ENCODE assay signal across 8 cellular contexts in genomic region chr6:46652603-46653438, GRCh38. TPM values are rescaled to one million over a fixed set of nuclear protein-coding genes. Genes with fewer than 3 reads are reported as not detected.
DNase-seq lines count a peak whose midpoint lies in the region; ATAC-seq and TF ChIP-seq lines count a peak whose summit lies in the region.

Gene CYP39A1 (minus strand): TSS chr6:46652818. CDS start chr6:46652582, 236 bp downstream.
A gene with protein sequence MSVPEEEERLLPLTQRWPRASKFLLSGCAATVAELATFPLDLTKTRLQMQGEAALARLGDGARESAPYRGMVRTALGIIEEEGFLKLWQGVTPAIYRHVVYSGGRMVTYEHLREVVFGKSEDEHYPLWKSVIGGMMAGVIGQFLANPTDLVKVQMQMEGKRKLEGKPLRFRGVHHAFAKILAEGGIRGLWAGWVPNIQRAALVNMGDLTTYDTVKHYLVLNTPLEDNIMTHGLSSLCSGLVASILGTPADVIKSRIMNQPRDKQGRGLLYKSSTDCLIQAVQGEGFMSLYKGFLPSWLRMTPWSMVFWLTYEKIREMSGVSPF (plus strand): TSS chr6:46652975. CDS start chr6:46653193, 218 bp downstream.

- no peaks in the 10 kb centered on the region for H3K4me1 ChIP-seq in fibroblast of lung (ENCODE audit: control insufficient read depth, extremely low read depth, insufficient read depth, low read length)

- no peaks in the 10 kb centered on the region for H3K36me3 Mint-ChIP-seq in activated T-helper 2 cell treated with anti-CD3 and anti-CD28 coated beads, Interferon-gamma antibody, Interleukin-2, Interleukin-4, amounts not matched to agents 10 μg/mL and 5 μg/mL and 100 μg/mL, durations not matched to agents 14 hours and 24 hours and 36 hours (ENCODE audit: low read depth)
- no peaks in the 10 kb centered on the region for H3K36me3 Mint-ChIP-seq in naive B cell

- no peaks in the 10 kb centered on the region for H3K36me3 ChIP-seq in fibroblast of lung (ENCODE audit: control insufficient read depth, insufficient read depth, low read length)

- peak within 1 kb of the TSS; percentile 83 for H3K4me3 Mint-ChIP-seq in activated T-helper 2 cell treated with anti-CD3 and anti-CD28 coated beads, Interferon-gamma antibody, Interleukin-2, Interleukin-4, amounts not matched to agents 10 μg/mL and 5 μg/mL and 100 μg/mL, durations not matched to agents 14 hours and 24 hours and 36 hours (ENCODE audit: low read depth)
- H3K4me3 Mint-ChIP-seq in naive B cell, result peak within 1 kb of the TSS; percentile 81 to 96 (median 88)

- H4K20me1 ChIP-seq in fibroblast of lung (ENCODE audit: control insufficient read depth, extremely low read depth, insufficient read depth, low read length), result no peaks in the 10 kb centered on the region

- TF ChIP-seq CTCF in fibroblast of lung (conservative IDR thresholded peaks at IDR 0.05 in 1 of 2, IDR thresholded peaks at IDR 0.05 in 1 of 2; ENCODE audit: low read depth in 1 of 2, low read length in 2 of 2), result no peak

- H3K27me3 ChIP-seq in fibroblast of lung (ENCODE audit: control insufficient read depth, insufficient read depth, low read length), result no peaks in the 10 kb centered on the region

- intact Hi-C loops in activated T-helper 2 cell treated with anti-CD3 and anti-CD28 coated beads, Interferon-gamma antibody, Interleukin-2, Interleukin-4, amounts not matched to agents 10 μg/mL and 5 μg/mL and 100 μg/mL, durations not matched to agents 14 hours and 24 hours and 36 hours (cut with micrococcal nuclease), result no loop called here

- ATAC-seq in GM21723 (IDR thresholded peaks at IDR 0.05; ENCODE audit: unreplicated experiment), result peak; percentile 100
- ATAC-seq in naive B cell (ENCODE audit: low read depth in 2 of 2), result peak; percentile 99 to 100

- no peaks in the 10 kb centered on the region for H3K9me3 Mint-ChIP-seq in activated T-helper 2 cell treated with anti-CD3 and anti-CD28 coated beads, Interferon-gamma antibody, Interleukin-2, Interleukin-4, amounts not matched to agents 10 μg/mL and 5 μg/mL and 100 μg/mL, durations not matched to agents 14 hours and 24 hours and 36 hours
- no peaks in the 10 kb centered on the region for H3K9me3 Mint-ChIP-seq in naive B cell

- H3K4me3 ChIP-seq in fibroblast of lung (replicated peaks in 1 of 4; ENCODE audit: control extremely low read depth in 1 of 4, insufficient read depth in 1 of 4, low read depth in 3 of 4, low read length in 4 of 4), result peak within 1 kb of the TSS; percentile 87 to 96 (median 90)

- peaks cover 14% of the 10 kb centered on the region for H3K4me1 Mint-ChIP-seq in activated T-helper 2 cell treated with anti-CD3 and anti-CD28 coated beads, Interferon-gamma antibody, Interleukin-2, Interleukin-4, amounts not matched to agents 10 μg/mL and 5 μg/mL and 100 μg/mL, durations not matched to agents 14 hours and 24 hours and 36 hours (ENCODE audit: low read depth)
- peaks cover 10 to 13% (median 12%) of the 10 kb centered on the region in 3 donors for H3K4me1 Mint-ChIP-seq in naive B cell

- H3K27ac ChIP-seq in fibroblast of lung (ENCODE audit: insufficient read depth, low read length), result peak within 1 kb of the TSS; percentile 22

- peak within 1 kb of the TSS; percentile 98 for H3K4me2 ChIP-seq in fibroblast of lung (ENCODE audit: extremely low read depth, insufficient read depth, low read length)

- no peak within 1 kb of the TSS for H3K27ac Mint-ChIP-seq in activated T-helper 2 cell treated with anti-CD3 and anti-CD28 coated beads, Interferon-gamma antibody, Interleukin-2, Interleukin-4, amounts not matched to agents 10 μg/mL and 5 μg/mL and 100 μg/mL, durations not matched to agents 14 hours and 24 hours and 36 hours
- H3K27ac Mint-ChIP-seq in naive B cell, result peak within 1 kb of the TSS in 2 of 6 donors; percentile 35 to 91

- H3K27me3 Mint-ChIP-seq in activated T-helper 2 cell treated with anti-CD3 and anti-CD28 coated beads, Interferon-gamma antibody, Interleukin-2, Interleukin-4, amounts not matched to agents 10 μg/mL and 5 μg/mL and 100 μg/mL, durations not matched to agents 14 hours and 24 hours and 36 hours (ENCODE audit: low read depth), result peaks cover 51% of the 10 kb centered on the region
- peaks cover 25 to 49% (median 44%) of the 10 kb centered on the region in 3 donors for H3K27me3 Mint-ChIP-seq in naive B cell

- H3K9ac ChIP-seq in fibroblast of lung (ENCODE audit: insufficient read depth, low read length), result peak within 1 kb of the TSS; percentile 48

- DNase-seq in DMS 273 (lab: John Stamatoyannopoulos, UW; ENCODE audit: unreplicated experiment), result peak; percentile 97
- DNase-seq in KG1 (lab: John Stamatoyannopoulos, UW), result peak; percentile 54
- peak; percentile 91 for DNase-seq in RKO (ENCODE audit: low spot score)
- peak; percentile 76 for DNase-seq in activated T-helper 2 cell treated with anti-CD3 and anti-CD28 coated beads, Interferon-gamma antibody, Interleukin-2, Interleukin-4, amounts not matched to agents 10 μg/mL and 5 μg/mL and 100 μg/mL, durations not matched to agents 14 hours and 24 hours and 36 hours (ENCODE audit: low spot score)
- DNase-seq in fibroblast of lung (ENCODE audit: low read depth in 2 of 2), result peak; percentile 81 to 83
- DNase-seq in naive B cell, result peak; percentile 79
- peak; percentile 61 to 73 for DNase-seq in stimulated activated CD8-positive, alpha-beta memory T cell treated with anti-CD3 and anti-CD28 coated beads, Interleukin-7, amount 100 ng/mL, for 48 hours (ENCODE audit: extremely low read depth in 1 of 2, low read depth in 1 of 2)

- peak within 1 kb of the TSS; percentile 97 for H2AFZ ChIP-seq in fibroblast of lung (ENCODE audit: low read length)

- no peaks in the 10 kb centered on the region for H3K9me3 ChIP-seq in fibroblast of lung (ENCODE audit: control insufficient read depth, insufficient read depth, low read depth, low read length)

- H3K79me2 ChIP-seq in fibroblast of lung (ENCODE audit: control insufficient read depth, insufficient read depth, low read length), result no peaks in the 10 kb centered on the region

RNA-seq across cellular contexts. Expression of gene CYP39A1, which starts in this region (rescaled TPM):
- not detected in 2 replicates for total RNA-seq in activated T-helper 2 cell treated with anti-CD3 and anti-CD28 coated beads, Interferon-gamma antibody, Interleukin-2, Interleukin-4, amounts not matched to agents 10 μg/mL and 5 μg/mL and 100 μg/mL, durations not matched to agents 14 hours and 24 hours and 36 hours
- 3.6 and 3.8 TPM in 2 replicates for total RNA-seq in fibroblast of lung
- 0.24 and 0.49 TPM in 2 replicates for polyA plus RNA-seq in fibroblast of lung
- 0.26 and 0.39 TPM in 2 replicates for polyA plus RNA-seq in fibroblast of lung (2012)
- not detected in 2 replicates for polyA minus RNA-seq in fibroblast of lung (ENCODE audit: low replicate concordance)
- polyA plus RNA-seq in naive B cell (ENCODE audit: low read depth in 6 of 6), result not detected

RNA-seq across cellular contexts. Expression of the second gene that starts in this region (rescaled TPM):
- 0.53 and 1.3 TPM in 2 replicates for total RNA-seq in activated T-helper 2 cell treated with anti-CD3 and anti-CD28 coated beads, Interferon-gamma antibody, Interleukin-2, Interleukin-4, amounts not matched to agents 10 μg/mL and 5 μg/mL and 100 μg/mL, durations not matched to agents 14 hours and 24 hours and 36 hours
- total RNA-seq in fibroblast of lung, result 12.6 and 18.7 TPM in 2 replicates
- polyA plus RNA-seq in fibroblast of lung (2.7 and 5.2 TPM in 2 replicates), naive B cell (ENCODE audit: low read depth in 6 of 6) (not detected)
- 1.2 and 3.1 TPM in 2 replicates for polyA plus RNA-seq in fibroblast of lung (2012)
- polyA minus RNA-seq in fibroblast of lung (ENCODE audit: low replicate concordance), result 0.24 TPM in 1 of 2 replicates, not detected in the other

Comparison
In these comparisons a context has a peak if more than half of its experiments do, and no peak if none do; other contexts are left out.
1. Peak in every context shown above with its lines: DNase-seq, ATAC-seq, H3K4me3 ChIP-seq and H3K27ac ChIP-seq.
2. Peak in DNase-seq and ATAC-seq in naive B cell; RNA of the genes that start here not detected or under 1 TPM.